Comparison of ENCODE assay signal across 16 cellular contexts in the genomic region with DNA sequence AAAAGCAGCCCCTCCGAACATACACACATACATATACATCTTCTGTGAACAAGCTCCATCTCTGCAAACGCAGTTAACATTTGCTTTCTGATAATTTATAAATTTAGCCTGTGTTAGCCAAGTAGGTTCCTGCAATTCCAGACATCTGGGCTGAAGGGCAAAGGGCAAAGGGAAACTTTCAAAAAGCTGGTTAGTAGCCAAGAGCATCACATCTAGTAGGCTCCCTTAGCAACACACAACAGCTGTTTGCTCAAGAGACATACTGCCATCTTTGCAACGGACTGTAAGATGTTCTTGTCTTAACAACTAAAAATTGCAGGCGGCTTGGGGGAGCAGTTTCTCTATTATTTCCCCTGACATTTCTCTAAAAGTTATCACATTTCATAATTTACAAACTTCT.
DNase-seq lines count a peak whose midpoint lies in the region; ATAC-seq and TF ChIP-seq lines count a peak whose summit lies in the region.
"Had no signal": no experiment of that assay in that cellular context is flagged by ENCODE, and none has a peak within 500 bp of the region (broad histone marks: within the 10 kb centered on the region; RNA-seq: fewer than 3 reads in every experiment).

No MANE protein-coding gene starts in this region.

- H3K4me3 ChIP-seq in PC-9 (no peak overlapping the region), fibroblast of lung (replicated peaks in 1 of 4; ENCODE audit: control extremely low read depth in 1 of 4, insufficient read depth in 1 of 4, low read depth in 3 of 4, low read length in 4 of 4) (no peak overlapping the region), right lobe of liver (no peak overlapping the region), A673 (ENCODE audit: low read depth, low read length, poor library complexity, severe bottlenecking) (no peak overlapping the region)
- H3K4me3 ChIP-seq: colonic mucosa had no signal

- peaks cover 42% of the 10 kb centered on the region for H3F3A ChIP-seq in PC-9 (ENCODE audit: insufficient read depth, low read depth)

- H4K20me1 ChIP-seq in PC-9 (ENCODE audit: insufficient read depth): peaks cover 10% of the 10 kb centered on the region; the same call in 1 of the 2 replicates
- H4K20me1 ChIP-seq in fibroblast of lung (ENCODE audit: control insufficient read depth, extremely low read depth, insufficient read depth, low read length): no peaks in the 10 kb centered on the region

- no peak overlapping the region for H3K9ac ChIP-seq in fibroblast of lung (ENCODE audit: insufficient read depth, low read length)

- CTCF ChIA-PET in PC-9 (lab: Charles Lee): interaction anchor here (0.5 kb wide), 1 partner anchor 21 kb away, joined by 4 read pairs; no protein-coding TSS in a partner anchor
- CTCF ChIA-PET in A673 (lab: Charles Lee): no interaction called here

- H3K9me3 ChIP-seq in PC-9 (ENCODE audit: insufficient read depth, low read depth) (no peaks in the 10 kb centered on the region; the same call in 1 of the 2 replicates), fibroblast of lung (ENCODE audit: control insufficient read depth, insufficient read depth, low read depth, low read length) (no peaks in the 10 kb centered on the region), right lobe of liver (no peaks in the 10 kb centered on the region), A673 (ENCODE audit: low read depth, low read length, poor library complexity, severe bottlenecking) (no peaks in the 10 kb centered on the region)
- H3K9me3 ChIP-seq: colonic mucosa, neutrophil had no signal

- TF ChIP-seq CTCF in PC-9 (conservative IDR thresholded peaks at IDR 0.05) (no peak), fibroblast of lung (conservative IDR thresholded peaks at IDR 0.05 in 1 of 2, IDR thresholded peaks at IDR 0.05 in 1 of 2; ENCODE audit: low read depth in 1 of 2, low read length in 2 of 2) (no peak), right lobe of liver (IDR thresholded peaks at IDR 0.05) (no peak), A673 (conservative IDR thresholded peaks at IDR 0.05; ENCODE audit: low read depth, low read length) (no peak)

- peak; percentile 90 to 96 (median 92) for ATAC-seq in right lobe of liver
- ATAC-seq in HG03520 (IDR thresholded peaks at IDR 0.05; ENCODE audit: unreplicated experiment): no peak
- ATAC-seq: Panc1 had no signal

- POLR2A ChIA-PET in PC-9 (lab: Charles Lee; ENCODE audit: unreplicated experiment) (no interaction called here), A673 (lab: Charles Lee; ENCODE audit: low non-redundant PET) (no interaction called here)

- H3K9me2 ChIP-seq in PC-9 (ENCODE audit: insufficient read depth): 0 out of 2 replicates have a peak, but pooled peaks cover 4% of the 10 kb centered on the region

- H3K36me3 ChIP-seq in PC-9 (ENCODE audit: low read depth): peaks cover 15% of the 10 kb centered on the region; the same call in 1 of the 2 replicates
- no peaks in the 10 kb centered on the region for H3K36me3 ChIP-seq in fibroblast of lung (ENCODE audit: control insufficient read depth, insufficient read depth, low read length)
- no peaks in the 10 kb centered on the region for H3K36me3 ChIP-seq in right lobe of liver
- no peaks in the 10 kb centered on the region for H3K36me3 ChIP-seq in A673 (ENCODE audit: insufficient read depth, low read length, poor library complexity, severe bottlenecking)
- H3K36me3 ChIP-seq: colonic mucosa, neutrophil had no signal

- DNase-seq in PC-9: peak in 1 of 2 experiments; percentile 12
- peak in 1 of 2 donors; percentile 90 for DNase-seq in fibroblast of lung (ENCODE audit: low read depth in 2 of 2)
- peak in 1 of 3 donors; percentile 65 for DNase-seq in right lobe of liver
- peak; percentile 32 for DNase-seq in smooth muscle cell of the brain vasculature (ENCODE audit: low read depth, low spot score)
- DNase-seq in NCI-H1694 (lab: John Stamatoyannopoulos, UW): no peak
- no peak for DNase-seq in activated T-cell treated with anti-CD3 and anti-CD28 coated beads, Interleukin-2, amount 50 U/mL, for 48 hours
- DNase-seq in A673 (ENCODE audit: low spot score): no peak
- DNase-seq: activated CD8-positive, alpha-beta memory T cell treated with anti-CD3 and anti-CD28 coated beads, Interleukin-2, amount 50 U/mL, for 4 hours; activated naive CD8-positive, alpha-beta T cell treated with anti-CD3 and anti-CD28 coated beads, Interleukin-2, amount 10 ng/mL, durations not matched to agents 7 days and 5 days; colonic mucosa; DMS79; NCI-H1105; NCI-H510A treated with DMSO at 0.1 percent for 48 hours had no signal

- H3K4me2 ChIP-seq in PC-9 (no peak overlapping the region), fibroblast of lung (ENCODE audit: extremely low read depth, insufficient read depth, low read length) (peak overlapping the region; percentile 44)

- H3K4me1 ChIP-seq in PC-9 (replicated peaks; ENCODE audit: insufficient read depth) (peaks cover 42% of the 10 kb centered on the region), fibroblast of lung (ENCODE audit: control insufficient read depth, extremely low read depth, insufficient read depth, low read length) (peaks cover 20% of the 10 kb centered on the region), right lobe of liver (peaks cover 0 to 15% (median 11%) of the 10 kb centered on the region in 4 donors), A673 (ENCODE audit: insufficient read depth, low read length, poor library complexity, severe bottlenecking) (peaks cover 50% of the 10 kb centered on the region)

- no TSS peak for BruUV-seq in PC-9 (replicated peaks; lab: Mats Ljungman, UMichigan)
- BruUV-seq in A673 (replicated peaks; lab: Mats Ljungman, UMichigan): no TSS peak

- TF ChIP-seq POLR2A in right lobe of liver (IDR thresholded peaks at IDR 0.05): no peak

- H2AFZ ChIP-seq in PC-9 (no peak overlapping the region), fibroblast of lung (ENCODE audit: low read length) (no peak overlapping the region)

- H3K79me2 ChIP-seq in PC-9 (ENCODE audit: low read depth): peaks cover 92% of the 10 kb centered on the region
- H3K79me2 ChIP-seq in fibroblast of lung (ENCODE audit: control insufficient read depth, insufficient read depth, low read length): peaks cover 41% of the 10 kb centered on the region

- intact Hi-C loops in PC-9 (cut with micrococcal nuclease; ENCODE audit: unreplicated experiment): loop anchor here (2.0 kb wide), 1 partner anchor 53 kb away; no protein-coding TSS in a partner anchor
- intact Hi-C loops in right lobe of liver (cut with DNase I): no loop called here
- intact Hi-C loops in A673 (cut with micrococcal nuclease; ENCODE audit: unreplicated experiment): no loop called here

- WGBS in right lobe of liver (ENCODE audit: insufficient coverage, low coverage, low lambda C conversion rate, missing lambda C conversion rate): 33% methylated on average over 4 of the region's 4 CpGs

- H3K27ac ChIP-seq in PC-9: peak overlapping the region; percentile 94; the same call in 1 of the 2 replicates
- H3K27ac ChIP-seq in fibroblast of lung (ENCODE audit: insufficient read depth, low read length): no peak overlapping the region
- no peak overlapping the region for H3K27ac ChIP-seq in right lobe of liver
- H3K27ac ChIP-seq in A673 (ENCODE audit: low read depth, low read length, poor library complexity, severe bottlenecking): no peak overlapping the region
- H3K27ac ChIP-seq: colonic mucosa, neutrophil had no signal

- H3K27me3 ChIP-seq in PC-9 (ENCODE audit: insufficient read depth, low read depth) (no peaks in the 10 kb centered on the region), fibroblast of lung (ENCODE audit: control insufficient read depth, insufficient read depth, low read length) (no peaks in the 10 kb centered on the region), right lobe of liver (no peaks in the 10 kb centered on the region), A673 (replicated peaks; ENCODE audit: insufficient read depth, low read depth, low read length, poor library complexity) (no peaks in the 10 kb centered on the region)
- H3K27me3 ChIP-seq: colonic mucosa had no signal
